8 cellular contexts compared by ENCODE assay signal in genomic region chr3:71584216-71585061, GRCh38. TPM values are rescaled to one million over a fixed set of nuclear protein-coding genes. Genes with fewer than 3 reads are reported as not detected.
A peak's percentile ranks its signal among the peaks of the same experiment; 100 is the strongest.
DNase-seq lines count a peak whose midpoint lies in the region; TF ChIP-seq lines count a peak whose summit lies in the region.

No MANE protein-coding gene starts in this region.

- peaks cover 7% of the 10 kb centered on the region for H3K36me3 Mint-ChIP-seq in activated naive CD4-positive, alpha-beta T cell treated with anti-CD3 and anti-CD28 coated beads for 36 hours (ENCODE audit: low read depth)

- H3K4me1 ChIP-seq in Peyer's patch (peaks cover 0 to 16% (median 5%) of the 10 kb centered on the region in 4 donors), neutrophil (ENCODE audit: control insufficient read depth in 1 of 2, insufficient read depth in 1 of 2, low read depth in 1 of 2, low read length in 1 of 2) (peaks cover 47 to 48% of the 10 kb centered on the region in 2 experiments), thymus (ENCODE audit: control insufficient read depth, insufficient read depth, low read length) (peaks cover 7% of the 10 kb centered on the region)

- peak overlapping the region; percentile 92 for H3K4me3 Mint-ChIP-seq in activated naive CD4-positive, alpha-beta T cell treated with anti-CD3 and anti-CD28 coated beads for 36 hours

- TF ChIP-seq CTCF in Peyer's patch (IDR thresholded peaks at IDR 0.05) (no peak), neutrophil (IDR thresholded peaks at IDR 0.05) (no peak)

- H3K27me3 ChIP-seq in Peyer's patch (no peaks in the 10 kb centered on the region), neutrophil (no peaks in the 10 kb centered on the region), thymus (ENCODE audit: control insufficient read depth, insufficient read depth) (peaks cover 3% of the 10 kb centered on the region)

- peaks cover 42% of the 10 kb centered on the region for H3K4me1 Mint-ChIP-seq in activated naive CD4-positive, alpha-beta T cell treated with anti-CD3 and anti-CD28 coated beads for 36 hours (ENCODE audit: low read depth)

- H3K27ac ChIP-seq in Peyer's patch (peak overlapping the region; percentile 90 to 99 (median 97)), neutrophil (peak overlapping the region; percentile 100), thymus (ENCODE audit: low read depth) (peak overlapping the region; percentile 98)

- H3K27me3 Mint-ChIP-seq in activated naive CD4-positive, alpha-beta T cell treated with anti-CD3 and anti-CD28 coated beads for 36 hours (ENCODE audit: low read depth): no peaks in the 10 kb centered on the region

- H3K36me3 ChIP-seq in Peyer's patch: no peaks in the 10 kb centered on the region
- H3K36me3 ChIP-seq in neutrophil: no peaks in the 10 kb centered on the region
- no peaks in the 10 kb centered on the region for H3K36me3 ChIP-seq in thymus (ENCODE audit: control insufficient read depth, insufficient read depth)

- H3K27ac Mint-ChIP-seq in activated naive CD4-positive, alpha-beta T cell treated with anti-CD3 and anti-CD28 coated beads for 36 hours: peak overlapping the region; percentile 95

- peak overlapping the region; percentile 74 to 89 (median 78) for H3K4me3 ChIP-seq in Peyer's patch
- peak overlapping the region; percentile 97 for H3K4me3 ChIP-seq in neutrophil (ENCODE audit: low read depth in 1 of 2, low read length in 1 of 2)
- peak overlapping the region; percentile 97 for H3K4me3 ChIP-seq in thymus (ENCODE audit: low read length)

- intact Hi-C loops in activated naive CD4-positive, alpha-beta T cell treated with anti-CD3 and anti-CD28 coated beads for 36 hours (cut with micrococcal nuclease): loop anchor here (1.0 to 5.0 kb wide), 8 partner anchors 56 to 1052 kb away; no protein-coding TSS in a partner anchor
- intact Hi-C loops in head of caudate nucleus (cut with DNase I): loop anchor here (5.0 to 10.0 kb wide), 5 partner anchors 70 to 570 kb away; no protein-coding TSS in a partner anchor

- CTCF ChIA-PET in activated naive CD4-positive, alpha-beta T cell treated with anti-CD3 and anti-CD28 coated beads for 36 hours (lab: Charles Lee): interaction anchor here (0.6 to 2.2 kb wide), 9 partner anchors 16 to 342 kb away, joined by 3 to 7 read pairs (median 4); no protein-coding TSS in a partner anchor

- no peak for TF ChIP-seq POLR2A in Peyer's patch (IDR thresholded peaks at IDR 0.05)

- DNase-seq in DMS53 (lab: John Stamatoyannopoulos, UW) (peak; percentile 55), DMS53 treated with DMSO at 0.1 percent for 48 hours (lab: John Stamatoyannopoulos, UW; ENCODE audit: unreplicated experiment) (no peak), Peyer's patch (peak; percentile 40 to 66 (median 66)), head of caudate nucleus (peak in 41 of 42 donors; percentile 9 to 76 (median 49))
- DNase-seq in activated naive CD4-positive, alpha-beta T cell treated with anti-CD3 and anti-CD28 coated beads for 36 hours: peak; percentile 78
- DNase-seq in NK-92 treated with Interleukin-12 subunit alpha and Interleukin-12 subunit beta, amount 100 ng/mL, for 24 hours (lab: John Stamatoyannopoulos, UW): no peak

- WGBS in thymus: under 1% methylated on average over 24 of the region's 24 CpGs

- H3K9me3 ChIP-seq in Peyer's patch: no peaks in the 10 kb centered on the region
- no peaks in the 10 kb centered on the region for H3K9me3 ChIP-seq in neutrophil
- H3K9me3 ChIP-seq in thymus (ENCODE audit: control insufficient read depth): no peaks in the 10 kb centered on the region

- H3K9me3 Mint-ChIP-seq in activated naive CD4-positive, alpha-beta T cell treated with anti-CD3 and anti-CD28 coated beads for 36 hours: no peaks in the 10 kb centered on the region

RNA-seq across cellular contexts. Expression of gene FOXP1, which starts 0.9 kb away (rescaled TPM):
- total RNA-seq in Peyer's patch: 100 to 1,000 TPM; 103 to 173 (median 140) TPM
- total RNA-seq in activated naive CD4-positive, alpha-beta T cell treated with anti-CD3 and anti-CD28 coated beads for 36 hours: 10 to 100 TPM; 95.2 to 97.4 TPM
- polyA plus RNA-seq in thymus: 26.1 TPM

Comparison
In these comparisons a context has a peak if more than half of its experiments do, and no peak if none do; other contexts are left out.
1. DNase-seq: peak in DMS53 (single experiment), Peyer's patch (3 of 3), activated naive CD4-positive, alpha-beta T cell treated with anti-CD3 and anti-CD28 coated beads for 36 hours (single experiment) and head of caudate nucleus (41 of 42); none in DMS53 treated with DMSO at 0.1 percent for 48 hours (single experiment) and NK-92 treated with Interleukin-12 subunit alpha and Interleukin-12 subunit beta, amount 100 ng/mL, for 24 hours (single experiment).
2. Peak in every context shown above with its lines, with median percentiles within 50 percentile points of each other: H3K27ac ChIP-seq and H3K4me3 ChIP-seq.